ENCODE assay signal across 7 cellular contexts in genomic region chr5:154478224-154478565, GRCh38. TPM values are rescaled to one million over a fixed set of nuclear protein-coding genes. Genes with fewer than 3 reads are reported as not detected.
DNase-seq lines count a peak whose midpoint lies in the region; ATAC-seq and TF ChIP-seq lines count a peak whose summit lies in the region.

HAND1 (minus strand) TSS chr5:154478227; CDS start chr5:154478008, 219 bp downstream.

- H3K27ac Mint-ChIP-seq in progenitor cell of endocrine pancreas, result no peak within 1 kb of the TSS
- no peak within 1 kb of the TSS for H3K27ac Mint-ChIP-seq in natural killer cell

- CTCF ChIA-PET in HEK293 (lab: Yijun Ruan, JAX) (interaction anchor here (0.7 to 1.0 kb wide), 2 partner anchors 11 to 43 kb away, joined by 3 read pairs; no protein-coding TSS in a partner anchor), Panc1 (lab: Charles Lee) (interaction anchor here (0.6 kb wide), 1 partner anchor 43 kb away, joined by 6 read pairs; no protein-coding TSS in a partner anchor)

- no TSS peak for BruUV-seq in Panc1 (replicated peaks; lab: Mats Ljungman, UMichigan)

- no peak for DNase-seq in Panc1 (ENCODE audit: low read depth, low spot score)
- no peak for DNase-seq in fibroblast of villous mesenchyme (ENCODE audit: low read depth)
- DNase-seq in progenitor cell of endocrine pancreas (ENCODE audit: low spot score, unreplicated experiment), result no peak
- DNase-seq in cerebellum (ENCODE audit: low spot score), result no peak
- no peak for DNase-seq in natural killer cell

- POLR2A ChIA-PET in HEK293 (lab: Yijun Ruan, JAX) (interaction anchor here (0.6 to 1.3 kb wide), 3 partner anchors 29 to 288 kb away, joined by 3 read pairs; partner anchors contain the start of gene GALNT10), Panc1 (lab: Charles Lee) (interaction anchor here (0.6 kb wide), 2 partner anchors 32 to 390 kb away, joined by 10 to 11 read pairs; no protein-coding TSS in a partner anchor)

- H3K27me3 Mint-ChIP-seq in progenitor cell of endocrine pancreas (peaks cover 93% of the 10 kb centered on the region), natural killer cell (ENCODE audit: low read depth in 2 of 2) (peaks cover 77 to 81% of the 10 kb centered on the region in 2 donors)

- peak within 1 kb of the TSS; percentile 25 for H3K4me3 ChIP-seq in HEK293 (ENCODE audit: low read depth, low read length)
- H3K4me3 ChIP-seq in Panc1 (ENCODE audit: low read depth in 2 of 2, low read length in 2 of 2), result peak within 1 kb of the TSS; percentile 45 to 48
- peak within 1 kb of the TSS; percentile 22 for H3K4me3 ChIP-seq in fibroblast of villous mesenchyme (ENCODE audit: low read depth, low read length)

- no peaks in the 10 kb centered on the region for H3K4me1 ChIP-seq in HEK293 (ENCODE audit: control insufficient read depth, insufficient read depth, low read length)
- H3K4me1 ChIP-seq in Panc1 (ENCODE audit: control insufficient read depth, insufficient read depth, low read length), result no peaks in the 10 kb centered on the region; the same call in 1 of the 2 replicates

- in situ Hi-C loops in Panc1 (cut with HindIII; ENCODE audit: low pct_unique_long_range_greater_than_20kb, low sequenced_read_pairs), result no loop called here

- H3K9me3 Mint-ChIP-seq in progenitor cell of endocrine pancreas (ENCODE audit: low read depth) (no peaks in the 10 kb centered on the region), natural killer cell (no peaks in the 10 kb centered on the region)

- H3K27ac ChIP-seq in HEK293 (ENCODE audit: extremely low read depth, low read depth, low read length) (no peak within 1 kb of the TSS), Panc1 (ENCODE audit: low read length) (no peak within 1 kb of the TSS)

- peak; percentile 90 for ATAC-seq in Panc1
- ATAC-seq in natural killer cell, result no peak
- no peak for ATAC-seq in HG02571 (IDR thresholded peaks at IDR 0.05; ENCODE audit: unreplicated experiment)

- no peaks in the 10 kb centered on the region for H3K36me3 ChIP-seq in HEK293 (ENCODE audit: control insufficient read depth in 2 of 2, insufficient read depth in 1 of 2, low read length in 2 of 2)
- no peaks in the 10 kb centered on the region for H3K36me3 ChIP-seq in Panc1 (ENCODE audit: control insufficient read depth, insufficient read depth, low read length)

- peaks cover 16% of the 10 kb centered on the region for H3K4me1 Mint-ChIP-seq in progenitor cell of endocrine pancreas (ENCODE audit: low read depth)
- H3K4me1 Mint-ChIP-seq in natural killer cell, result peaks cover 35 to 48% of the 10 kb centered on the region in 2 donors

- H3K27me3 ChIP-seq in Panc1 (ENCODE audit: control insufficient read depth, insufficient read depth, low read length), result peaks cover 17% of the 10 kb centered on the region

- intact Hi-C loops in Panc1 (cut with micrococcal nuclease; ENCODE audit: unreplicated experiment), result no loop called here
- intact Hi-C loops in natural killer cell (cut with micrococcal nuclease), result no loop called here

- H3K4me3 Mint-ChIP-seq in progenitor cell of endocrine pancreas (ENCODE audit: low read depth) (peak within 1 kb of the TSS; percentile 38), natural killer cell (no peak within 1 kb of the TSS)

- H3K36me3 Mint-ChIP-seq in progenitor cell of endocrine pancreas (ENCODE audit: insufficient read depth) (no peaks in the 10 kb centered on the region), natural killer cell (no peaks in the 10 kb centered on the region)

- TF ChIP-seq CTCF in HEK293 (tag by site-specific recombination; IDR thresholded peaks at IDR 0.05) (no peak), Panc1 (IDR thresholded peaks at IDR 0.05) (no peak), fibroblast of villous mesenchyme (IDR thresholded peaks at IDR 0.05; ENCODE audit: insufficient read depth, low read depth, low read length) (no peak), progenitor cell of endocrine pancreas (IDR thresholded peaks at IDR 0.05; ENCODE audit: unreplicated experiment) (no peak), natural killer cell (IDR thresholded peaks at IDR 0.05) (no peak)

- H3K9me3 ChIP-seq in HEK293 (ENCODE audit: control insufficient read depth, insufficient read depth, low read depth, low read length) (no peaks in the 10 kb centered on the region), Panc1 (ENCODE audit: control insufficient read depth, insufficient read depth, low read depth, low read length) (no peaks in the 10 kb centered on the region)

TF ChIP-seq in HEK293, 187 proteins besides CTCF, POLR2A, EP300 and RAD21:
- peak; percentile 41 for TF ChIP-seq ZFHX2 (tag by site-specific recombination; conservative IDR thresholded peaks at IDR 0.05)
- TF ChIP-seq ZNF548 (tag by site-specific recombination; IDR thresholded peaks at IDR 0.05), result no peak
- TF ChIP-seq ZBTB8A (tag by site-specific recombination; IDR thresholded peaks at IDR 0.05), result 0 out of 2 replicates have a peak, but pooled peaks have one; percentile 9
- no peak for TF ChIP-seq ZNF350 (tag by site-specific recombination; IDR thresholded peaks at IDR 0.05)
- no peak for TF ChIP-seq EGR2 (tag by site-specific recombination; IDR thresholded peaks at IDR 0.05; ENCODE audit: low read depth)
- 0 out of 2 replicates have a peak, but pooled peaks have one; percentile 20 for TF ChIP-seq KLF10 (tag by site-specific recombination; IDR thresholded peaks at IDR 0.05)
- 0 out of 2 replicates have a peak, but pooled peaks have one; percentile 29 for TF ChIP-seq ZNF335 (tag by site-specific recombination; conservative IDR thresholded peaks at IDR 0.05)
- peak; percentile 63 for TF ChIP-seq SP2 (tag by site-specific recombination; IDR thresholded peaks at IDR 0.05)
- TF ChIP-seq KLF16 (tag by site-specific recombination; IDR thresholded peaks at IDR 0.05), result no peak
- TF ChIP-seq IKZF3 (tag by site-specific recombination; IDR thresholded peaks at IDR 0.05), result 0 out of 2 replicates have a peak, but pooled peaks have one; percentile 20
- peak; percentile 52 for TF ChIP-seq SP3 (tag by site-specific recombination; IDR thresholded peaks at IDR 0.05)
- no peak for TF ChIP-seq ZNF654 (tag by site-specific recombination; IDR thresholded peaks at IDR 0.05; ENCODE audit: low read depth)
- TF ChIP-seq ZNF394 (tag by site-specific recombination; IDR thresholded peaks at IDR 0.05; ENCODE audit: borderline replicate concordance), result no peak
- TF ChIP-seq KLF9 (tag by site-specific recombination; IDR thresholded peaks at IDR 0.05; ENCODE audit: low read depth), result peak; percentile 76
- no peak for TF ChIP-seq YY2 (tag by site-specific recombination; IDR thresholded peaks at IDR 0.05)
- TF ChIP-seq PRDM6 (tag by site-specific recombination; IDR thresholded peaks at IDR 0.05), result no peak

RNA-seq across cellular contexts. Expression of gene HAND1, which starts in this region (rescaled TPM):
- total RNA-seq in Panc1 (2021; ENCODE audit: unreplicated experiment), result 0.10 TPM
- polyA plus RNA-seq in Panc1 (2012; ENCODE audit: insufficient read length), result not detected
- total RNA-seq in fibroblast of villous mesenchyme, result not detected in 2 replicates
- 0.44 and 0.48 TPM in 2 replicates for total RNA-seq in progenitor cell of endocrine pancreas
- not detected for total RNA-seq in cerebellum
- total RNA-seq in natural killer cell, result not detected

Comparison
In these comparisons a context has a peak if more than half of its experiments do, and no peak if none do; other contexts are left out.
1. Peak in ATAC-seq and H3K4me3 ChIP-seq in Panc1; RNA of the gene not detected or under 1 TPM.